In the genomic region with DNA sequence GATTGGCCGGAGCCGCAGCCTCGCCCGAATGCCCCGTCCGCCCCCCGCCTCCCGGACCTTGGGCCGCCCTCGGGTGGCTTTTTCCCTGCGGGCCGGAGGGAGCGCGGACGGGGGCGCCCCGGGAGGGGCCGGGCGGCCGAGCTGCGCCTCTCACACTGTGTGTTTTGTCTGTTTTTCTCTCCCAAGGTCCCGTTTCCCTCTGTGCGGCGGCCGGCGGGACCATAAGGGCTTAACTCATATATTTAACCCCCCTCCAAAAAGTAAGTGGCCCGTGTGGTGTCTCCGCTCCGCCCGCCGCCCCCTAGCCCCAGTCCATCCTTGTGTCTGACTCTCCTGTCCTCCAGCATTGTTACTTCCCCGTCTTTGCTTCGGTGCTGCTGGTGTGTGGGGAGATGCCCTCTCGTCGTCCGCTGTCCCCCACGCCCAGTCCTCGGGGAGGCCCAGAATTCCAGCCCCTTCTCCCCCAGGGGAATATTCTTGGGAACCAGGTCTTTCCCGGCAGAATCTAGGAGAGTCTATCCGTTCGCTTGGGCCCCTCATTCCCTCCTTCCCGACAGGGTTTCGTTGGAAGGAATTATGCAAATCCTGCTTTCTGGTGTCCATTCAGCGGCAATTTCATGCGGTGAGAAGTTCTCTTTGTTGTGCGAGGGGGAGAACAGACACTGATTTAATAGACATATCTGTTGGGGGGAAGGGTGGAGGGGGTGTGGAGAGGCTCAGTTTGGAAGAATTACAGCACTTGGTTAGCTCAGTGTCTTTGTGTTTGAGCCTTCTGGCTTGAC, we compare ENCODE assay signal across 8 cellular contexts. TPM values are rescaled to one million over a fixed set of nuclear protein-coding genes. Genes with fewer than 3 reads are reported as not detected.
A peak's percentile ranks its signal among the peaks of the same experiment; 100 is the strongest.
DNase-seq lines count a peak whose midpoint lies in the region; ATAC-seq, FAIRE-seq and TF ChIP-seq lines count a peak whose summit lies in the region.

No MANE protein-coding gene starts in this region.

- peak overlapping the region; percentile 84 for H3K27ac Mint-ChIP-seq in activated T-helper 17 cell treated with anti-CD3 and anti-CD28 coated beads, Interleukin-2, amount 50 U/mL, for 72 hours

- peak overlapping the region; percentile 46 for H2AFZ ChIP-seq in osteoblast (ENCODE audit: low read length)

- no peaks in the 10 kb centered on the region for H3K9me3 Mint-ChIP-seq in activated T-helper 17 cell treated with anti-CD3 and anti-CD28 coated beads, Interleukin-2, amount 50 U/mL, for 72 hours

- FAIRE-seq in HTR-8/SVneo (lab: Jason Lieb, UNC) = no peak

- H3K36me3 Mint-ChIP-seq in activated T-helper 17 cell treated with anti-CD3 and anti-CD28 coated beads, Interleukin-2, amount 50 U/mL, for 72 hours (ENCODE audit: low read depth) = peaks cover 17% of the 10 kb centered on the region

- H3K4me2 ChIP-seq in DOHH2 (ENCODE audit: low read length) (peak overlapping the region; percentile 98), osteoblast (ENCODE audit: insufficient read depth, low read length) (peak overlapping the region; percentile 91)

- peaks cover 37% of the 10 kb centered on the region for H3K36me3 ChIP-seq in DOHH2 (ENCODE audit: control insufficient read depth, low read length)
- H3K36me3 ChIP-seq in osteoblast (ENCODE audit: insufficient read depth, low read length) = no peaks in the 10 kb centered on the region

- H3K79me2 ChIP-seq in DOHH2 (ENCODE audit: control insufficient read depth, low read length) = peaks cover 70% of the 10 kb centered on the region
- H3K79me2 ChIP-seq in osteoblast (ENCODE audit: insufficient read depth, low read length) = peaks cover 59% of the 10 kb centered on the region

- no peak for TF ChIP-seq CTCF in DOHH2 (IDR thresholded peaks at IDR 0.05; ENCODE audit: low read depth, low read length, poor library complexity, severe bottlenecking)
- no peak for TF ChIP-seq CTCF in osteoblast (IDR thresholded peaks at IDR 0.05; ENCODE audit: extremely low read depth, low read depth, low read length)

- H3K9me2 ChIP-seq in DOHH2 (replicated peaks; ENCODE audit: control insufficient read depth, low read length) = no peaks in the 10 kb centered on the region

- H3F3A ChIP-seq in DOHH2 (ENCODE audit: control insufficient read depth, insufficient read depth) = peaks cover 13% of the 10 kb centered on the region

- peaks cover 26% of the 10 kb centered on the region for H4K20me1 ChIP-seq in DOHH2 (ENCODE audit: control insufficient read depth, insufficient read depth, low read depth, low read length)
- H4K20me1 ChIP-seq in osteoblast (ENCODE audit: insufficient read depth, low read length) = peaks cover 48% of the 10 kb centered on the region

- no peaks in the 10 kb centered on the region for H3K27me3 ChIP-seq in DOHH2 (ENCODE audit: control insufficient read depth, low read length)
- no peaks in the 10 kb centered on the region for H3K27me3 ChIP-seq in osteoblast (ENCODE audit: insufficient read depth, low read length)

- H3K4me1 ChIP-seq in DOHH2 (ENCODE audit: control insufficient read depth, low read length) (peaks cover 72% of the 10 kb centered on the region), osteoblast (ENCODE audit: insufficient read depth, low read length) (peaks cover 28% of the 10 kb centered on the region)

- peak overlapping the region; percentile 93 for H3K4me3 Mint-ChIP-seq in activated T-helper 17 cell treated with anti-CD3 and anti-CD28 coated beads, Interleukin-2, amount 50 U/mL, for 72 hours

- H3K4me3 ChIP-seq in DOHH2 (ENCODE audit: low read length) (peak overlapping the region; percentile 90), osteoblast (ENCODE audit: insufficient read depth, low read length) (peak overlapping the region; percentile 90)

- peak overlapping the region; percentile 79 for H3K27ac ChIP-seq in DOHH2 (ENCODE audit: low read depth, low read length)
- peak overlapping the region; percentile 69 for H3K27ac ChIP-seq in osteoblast (ENCODE audit: low read depth, low read length)

- H3K9me3 ChIP-seq in DOHH2 (ENCODE audit: control insufficient read depth, insufficient read depth, low read length) (no peaks in the 10 kb centered on the region), osteoblast (ENCODE audit: low read depth, low read length) (no peaks in the 10 kb centered on the region)

- peak; percentile 50 for DNase-seq in NAMALWA (ENCODE audit: low spot score)
- DNase-seq in glomerular visceral epithelial cell (ENCODE audit: extremely low spot score) = peak; percentile 55
- DNase-seq in osteoblast (ENCODE audit: insufficient read length, low spot score, missing footprints) = peak; percentile 88
- no peak for DNase-seq in HTR-8/SVneo (ENCODE audit: insufficient read length, low spot score)
- DNase-seq in LoVo (ENCODE audit: low spot score) = no peak

- peaks cover 32% of the 10 kb centered on the region for H3K4me1 Mint-ChIP-seq in activated T-helper 17 cell treated with anti-CD3 and anti-CD28 coated beads, Interleukin-2, amount 50 U/mL, for 72 hours

- H3K27me3 Mint-ChIP-seq in activated T-helper 17 cell treated with anti-CD3 and anti-CD28 coated beads, Interleukin-2, amount 50 U/mL, for 72 hours = no peaks in the 10 kb centered on the region

- ATAC-seq in GM21786 (IDR thresholded peaks at IDR 0.05; ENCODE audit: unreplicated experiment) = peak; percentile 4
- no peak for ATAC-seq in activated T-helper 17 cell treated with anti-CD3 and anti-CD28 coated beads, Interleukin-2, amount 50 U/mL, for 72 hours (replicated peaks)

RNA-seq across cellular contexts. Expression of gene LCOR, which starts 1.3 kb away (rescaled TPM):
- 10 to 100 TPM; 25.5 to 29.6 TPM for total RNA-seq in activated T-helper 17 cell treated with anti-CD3 and anti-CD28 coated beads, Interleukin-2, amount 50 U/mL, for 72 hours
- total RNA-seq in osteoblast = 19.2 and 25.0 TPM in 2 replicates

Comparison
In these comparisons a context has a peak if more than half of its experiments do, and no peak if none do; other contexts are left out.
1. DNase-seq: peak in NAMALWA (single experiment), glomerular visceral epithelial cell (single experiment) and osteoblast (single experiment); none in HTR-8/SVneo (single experiment) and LoVo (single experiment).